ENCODE assay signal across 10 cellular contexts in genomic region chr16:75506567-75506966, GRCh38. TPM values are rescaled to one million over a fixed set of nuclear protein-coding genes. Genes with fewer than 3 reads are reported as not detected.
DNase-seq lines count a peak whose midpoint lies in the region; ATAC-seq and TF ChIP-seq lines count a peak whose summit lies in the region.
"Had no signal": no experiment of that assay in that cellular context is flagged by ENCODE, and none has a peak within 500 bp of the region (broad histone marks: within the 10 kb centered on the region; RNA-seq: fewer than 3 reads in every experiment).

No MANE protein-coding gene starts in this region.

- H3K4me3 ChIP-seq in HCT116 (replicated peaks in 1 of 2; ENCODE audit: low read depth in 1 of 2, low read length in 2 of 2) (no peak overlapping the region; a peak in 1 of 4 replicates), gastrocnemius medialis (peak overlapping the region in 1 of 4 donors; percentile 6)
- H3K4me3 ChIP-seq: HAP-1 had no signal

- H3K27me3 ChIP-seq in HCT116 (ENCODE audit: insufficient read depth, low read length) (no peaks in the 10 kb centered on the region), gastrocnemius medialis (no peaks in the 10 kb centered on the region)

- H3K79me2 ChIP-seq in HCT116 (ENCODE audit: insufficient read depth, low read length) = no peaks in the 10 kb centered on the region

- CTCF ChIA-PET in HCT116 (lab: Charles Lee) = interaction anchor here (0.8 kb wide), 1 partner anchor 10 kb away, joined by 3 read pairs; no protein-coding TSS in a partner anchor

- RAD21 ChIA-PET in HCT116 (lab: Charles Lee; ENCODE audit: low non-redundant PET in 1 of 2, low total read pairs in 2 of 2, uncharacterized antibody in 2 of 2, unreplicated experiment in 2 of 2) = no interaction called here

- no peaks in the 10 kb centered on the region for H3K36me3 ChIP-seq in HCT116 (ENCODE audit: control insufficient read depth in 1 of 2, insufficient read depth in 2 of 2, low read length in 2 of 2)
- H3K36me3 ChIP-seq in gastrocnemius medialis = no peaks in the 10 kb centered on the region
- H3K36me3 ChIP-seq: HAP-1 had no signal

- H3K36me3 Mint-ChIP-seq in activated naive CD4-positive, alpha-beta T cell treated with anti-CD3 and anti-CD28 coated beads, Interleukin-2, amount 50 U/mL, for 72 hours = no peaks in the 10 kb centered on the region

- TF ChIP-seq POLR2A in HCT116 (IDR thresholded peaks at IDR 0.05; ENCODE audit: borderline replicate concordance, extremely low read depth, insufficient read depth, insufficient read length) = no peak
- TF ChIP-seq POLR2A in gastrocnemius medialis (IDR thresholded peaks at IDR 0.05) = no peak

- peak overlapping the region; percentile 48 for H3K4me2 ChIP-seq in HCT116 (ENCODE audit: low read length)
- H3K4me2 ChIP-seq: KMS-11 had no signal

- no peaks in the 10 kb centered on the region for H4K20me1 ChIP-seq in HCT116 (ENCODE audit: insufficient read depth)

- ATAC-seq in HCT116 (peak; percentile 37), gastrocnemius medialis (peak; percentile 89 to 95), GM19463 (IDR thresholded peaks at IDR 0.05; ENCODE audit: unreplicated experiment) (no peak)
- no peak for ATAC-seq in activated naive CD4-positive, alpha-beta T cell treated with anti-CD3 and anti-CD28 coated beads, Interleukin-2, amount 50 U/mL, for 72 hours

- BruUV-seq in HCT116 (replicated peaks; lab: Mats Ljungman, UMichigan) = no TSS peak

- peak overlapping the region; percentile 13; the same call in 1 of the 2 replicates for H3K27ac ChIP-seq in HCT116 (ENCODE audit: low read depth, low read length)
- H3K27ac ChIP-seq in gastrocnemius medialis = peak overlapping the region; percentile 24 to 74 (median 50)
- H3K27ac ChIP-seq: KMS-11 had no signal

- H2AFZ ChIP-seq in HCT116 (ENCODE audit: low read depth, low read length, poor library complexity, severe bottlenecking) = peak overlapping the region; percentile 65

- no peaks in the 10 kb centered on the region for H3K9me3 Mint-ChIP-seq in activated naive CD4-positive, alpha-beta T cell treated with anti-CD3 and anti-CD28 coated beads, Interleukin-2, amount 50 U/mL, for 72 hours

- H3K9me3 ChIP-seq in HCT116 (ENCODE audit: control insufficient read depth in 1 of 2, insufficient read depth in 1 of 2, low read depth in 1 of 2, low read length in 2 of 2) (no peaks in the 10 kb centered on the region), gastrocnemius medialis (no peaks in the 10 kb centered on the region)
- H3K9me3 ChIP-seq: HAP-1 had no signal

- H3K9ac ChIP-seq in HCT116 (ENCODE audit: low read length) = no peak overlapping the region
- H3K9ac ChIP-seq: KMS-11 had no signal

- POLR2A ChIA-PET in HCT116 (lab: Charles Lee) = interaction anchor here (1.3 kb wide), 1 partner anchor 11 kb away, joined by 5 read pairs; no protein-coding TSS in a partner anchor

- H3K9me2 ChIP-seq in HCT116 (ENCODE audit: insufficient read depth) = no peaks in the 10 kb centered on the region

- in situ Hi-C loops in gastrocnemius medialis (cut with MboI; ENCODE audit: low sequenced_read_pairs in 4 of 4) (no loop called here), ACHN (cut with HindIII; ENCODE audit: low pct_ligation_motif_present, low pct_unique_long_range_greater_than_20kb, low sequenced_read_pairs) (no loop called here)

- H3K27ac Mint-ChIP-seq in activated naive CD4-positive, alpha-beta T cell treated with anti-CD3 and anti-CD28 coated beads, Interleukin-2, amount 50 U/mL, for 72 hours = no peak overlapping the region

- TF ChIP-seq RAD21 in HCT116 (IDR thresholded peaks at IDR 0.05; ENCODE audit: low read depth) = no peak; the same call in 1 of the 2 replicates

- TF ChIP-seq CTCF in HCT116 (IDR thresholded peaks at IDR 0.05 in 2 of 3, conservative IDR thresholded peaks at IDR 0.05 in 1 of 3; ENCODE audit: borderline replicate concordance in 1 of 3, insufficient read depth in 1 of 3, low read depth in 2 of 3, low read length in 2 of 3) (no peak), gastrocnemius medialis (IDR thresholded peaks at IDR 0.05 in 4 of 5, conservative IDR thresholded peaks at IDR 0.05 in 1 of 5) (no peak)

- DNase-seq in HCT116 (ENCODE audit: low read depth, low spot score) (peak; percentile 73), SKM-1 (lab: John Stamatoyannopoulos, UW; ENCODE audit: unreplicated experiment) (peak; percentile 78), glomerular visceral epithelial cell (ENCODE audit: extremely low spot score) (peak; percentile 26), gastrocnemius medialis (peak; percentile 61 to 71), ACHN (no peak)
- no peak for DNase-seq in activated naive CD4-positive, alpha-beta T cell treated with anti-CD3 and anti-CD28 coated beads, Interleukin-2, amount 50 U/mL, for 72 hours (ENCODE audit: low spot score in 2 of 2)
- no peak for DNase-seq in stimulated activated CD4-positive, alpha-beta T cell treated with anti-CD3 and anti-CD28 coated beads, Interleukin-2, amount 100 ng/mL, for 48 hours

- intact Hi-C loops in HCT116 (cut with micrococcal nuclease) (no loop called here), gastrocnemius medialis (cut with DNase I; ENCODE audit: low total_unique reads) (no loop called here)

- peaks cover 24 to 37% of the 10 kb centered on the region in 2 experiments for H3K4me1 ChIP-seq in HCT116 (ENCODE audit: control insufficient read depth in 1 of 2, insufficient read depth in 2 of 2, low read length in 2 of 2)
- H3K4me1 ChIP-seq in gastrocnemius medialis = peaks cover 10 to 19% of the 10 kb centered on the region in 2 donors
- H3K4me1 ChIP-seq: HAP-1 had no signal

TF ChIP-seq in HCT116, 20 proteins besides CTCF, POLR2A, EP300 and RAD21 (continues in another document):
- no peak for TF ChIP-seq SRF (IDR thresholded peaks at IDR 0.05; ENCODE audit: low read depth)
- no peak for TF ChIP-seq EZH2phosphoT487 (IDR thresholded peaks at IDR 0.05; ENCODE audit: borderline replicate concordance)
- TF ChIP-seq ZNF274 (IDR thresholded peaks at IDR 0.05; ENCODE audit: low read depth, low read length) = no peak
- TF ChIP-seq, protein P1, sequence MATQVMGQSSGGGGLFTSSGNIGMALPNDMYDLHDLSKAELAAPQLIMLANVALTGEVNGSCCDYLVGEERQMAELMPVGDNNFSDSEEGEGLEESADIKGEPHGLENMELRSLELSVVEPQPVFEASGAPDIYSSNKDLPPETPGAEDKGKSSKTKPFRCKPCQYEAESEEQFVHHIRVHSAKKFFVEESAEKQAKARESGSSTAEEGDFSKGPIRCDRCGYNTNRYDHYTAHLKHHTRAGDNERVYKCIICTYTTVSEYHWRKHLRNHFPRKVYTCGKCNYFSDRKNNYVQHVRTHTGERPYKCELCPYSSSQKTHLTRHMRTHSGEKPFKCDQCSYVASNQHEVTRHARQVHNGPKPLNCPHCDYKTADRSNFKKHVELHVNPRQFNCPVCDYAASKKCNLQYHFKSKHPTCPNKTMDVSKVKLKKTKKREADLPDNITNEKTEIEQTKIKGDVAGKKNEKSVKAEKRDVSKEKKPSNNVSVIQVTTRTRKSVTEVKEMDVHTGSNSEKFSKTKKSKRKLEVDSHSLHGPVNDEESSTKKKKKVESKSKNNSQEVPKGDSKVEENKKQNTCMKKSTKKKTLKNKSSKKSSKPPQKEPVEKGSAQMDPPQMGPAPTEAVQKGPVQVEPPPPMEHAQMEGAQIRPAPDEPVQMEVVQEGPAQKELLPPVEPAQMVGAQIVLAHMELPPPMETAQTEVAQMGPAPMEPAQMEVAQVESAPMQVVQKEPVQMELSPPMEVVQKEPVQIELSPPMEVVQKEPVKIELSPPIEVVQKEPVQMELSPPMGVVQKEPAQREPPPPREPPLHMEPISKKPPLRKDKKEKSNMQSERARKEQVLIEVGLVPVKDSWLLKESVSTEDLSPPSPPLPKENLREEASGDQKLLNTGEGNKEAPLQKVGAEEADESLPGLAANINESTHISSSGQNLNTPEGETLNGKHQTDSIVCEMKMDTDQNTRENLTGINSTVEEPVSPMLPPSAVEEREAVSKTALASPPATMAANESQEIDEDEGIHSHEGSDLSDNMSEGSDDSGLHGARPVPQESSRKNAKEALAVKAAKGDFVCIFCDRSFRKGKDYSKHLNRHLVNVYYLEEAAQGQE (IDR thresholded peaks at IDR 0.05; ENCODE audit: low read depth) = no peak
- no peak for TF ChIP-seq YY1 (IDR thresholded peaks at IDR 0.05; ENCODE audit: extremely low read depth, insufficient replicate concordance, low read depth, low read length)
- TF ChIP-seq SIN3A (IDR thresholded peaks at IDR 0.05; ENCODE audit: low read depth) = peak; percentile 64; the same call in 1 of the 2 replicates
- peak; percentile 46 for TF ChIP-seq POLR2AphosphoS5 (IDR thresholded peaks at IDR 0.05; ENCODE audit: low read depth, low read length)
- peak; percentile 88 for TF ChIP-seq SP1 (IDR thresholded peaks at IDR 0.05; ENCODE audit: low read depth)
- TF ChIP-seq EGR1 (IDR thresholded peaks at IDR 0.05; ENCODE audit: low read depth) = no peak
- TF ChIP-seq JUND (IDR thresholded peaks at IDR 0.05) = peak; percentile 68
- TF ChIP-seq CEBPB (IDR thresholded peaks at IDR 0.05; ENCODE audit: low read depth) = peak; percentile 98
- TF ChIP-seq ELF1 (IDR thresholded peaks at IDR 0.05; ENCODE audit: borderline replicate concordance, low read depth) = no peak; the same call in 1 of the 2 replicates

RNA-seq across cellular contexts. Expression of gene CHST6, which starts 11.3 kb away (rescaled TPM):
- total RNA-seq in HCT116 (2021; ENCODE audit: unreplicated experiment) = 17.9 TPM
- 13.2 and 13.4 TPM in 2 replicates for polyA plus RNA-seq in HCT116 (2012)
- total RNA-seq in gastrocnemius medialis = under 1 TPM in 1 of 4 donors, not detected in 3; 0.07 TPM
- not detected for total RNA-seq in activated naive CD4-positive, alpha-beta T cell treated with anti-CD3 and anti-CD28 coated beads, Interleukin-2, amount 50 U/mL, for 72 hours

RNA-seq across cellular contexts. Expression of gene CHST5, which starts 29.3 kb away (rescaled TPM):
- 0.32 TPM for total RNA-seq in HCT116 (2021; ENCODE audit: unreplicated experiment)
- 0.07 and 0.10 TPM in 2 replicates for polyA plus RNA-seq in HCT116 (2012)
- under 1 TPM in 1 of 4 donors, not detected in 3; 0.12 TPM for total RNA-seq in gastrocnemius medialis
- under 1 TPM; 0.10 to 0.18 TPM for total RNA-seq in activated naive CD4-positive, alpha-beta T cell treated with anti-CD3 and anti-CD28 coated beads, Interleukin-2, amount 50 U/mL, for 72 hours

RNA-seq across cellular contexts. Expression of gene TMEM170A, which starts 42.1 kb away (rescaled TPM):
- total RNA-seq in HCT116 (2021; ENCODE audit: unreplicated experiment) = 34.5 TPM
- polyA plus RNA-seq in HCT116 (2012) = 14.8 and 15.4 TPM in 2 replicates
- total RNA-seq in gastrocnemius medialis = 1 to 10 TPM; 7.9 to 9.8 (median 8.6) TPM
- 10 to 100 TPM; 21.8 to 33.5 TPM for total RNA-seq in activated naive CD4-positive, alpha-beta T cell treated with anti-CD3 and anti-CD28 coated beads, Interleukin-2, amount 50 U/mL, for 72 hours

RNA-seq across cellular contexts. Expression of gene TMEM231, which starts 49.5 kb away (rescaled TPM):
- total RNA-seq in HCT116 (2021; ENCODE audit: unreplicated experiment) (9.7 TPM), gastrocnemius medialis (1 to 10 TPM in 3 of 4 donors, under 1 TPM in 1; 0.76 to 2.3 (median 1.7) TPM)
- polyA plus RNA-seq in HCT116 (2012) = 14.1 and 14.8 TPM in 2 replicates
- 1 to 10 TPM; 2.8 to 6.0 TPM for total RNA-seq in activated naive CD4-positive, alpha-beta T cell treated with anti-CD3 and anti-CD28 coated beads, Interleukin-2, amount 50 U/mL, for 72 hours

RNA-seq across cellular contexts. Expression of gene GABARAPL2, which starts 59.6 kb away (rescaled TPM):
- total RNA-seq in HCT116 (2021; ENCODE audit: unreplicated experiment) (76.9 TPM), gastrocnemius medialis (100 to 1,000 TPM in 3 of 4 donors, 10 to 100 TPM in 1; 92.2 to 137 (median 117) TPM)
- 86.3 and 99.2 TPM in 2 replicates for polyA plus RNA-seq in HCT116 (2012)
- 10 to 100 TPM; 56.0 to 82.3 TPM for total RNA-seq in activated naive CD4-positive, alpha-beta T cell treated with anti-CD3 and anti-CD28 coated beads, Interleukin-2, amount 50 U/mL, for 72 hours

Comparison
In these comparisons a context has a peak if more than half of its experiments do, and no peak if none do; other contexts are left out.
1. ATAC-seq: peak in HCT116 (single experiment) and gastrocnemius medialis (2 of 2); none in activated naive CD4-positive, alpha-beta T cell treated with anti-CD3 and anti-CD28 coated beads, Interleukin-2, amount 50 U/mL, for 72 hours (0 of 2) and GM19463 (single experiment).
2. DNase-seq: peak in HCT116 (single experiment), SKM-1 (single experiment), glomerular visceral epithelial cell (single experiment) and gastrocnemius medialis (2 of 2); none in activated naive CD4-positive, alpha-beta T cell treated with anti-CD3 and anti-CD28 coated beads, Interleukin-2, amount 50 U/mL, for 72 hours (0 of 2), stimulated activated CD4-positive, alpha-beta T cell treated with anti-CD3 and anti-CD28 coated beads, Interleukin-2, amount 100 ng/mL, for 48 hours (0 of 2) and ACHN (single experiment).
3. RNA of gene CHST6, which starts 11.3 kb away (total RNA-seq): 17.9 TPM in HCT116 (single experiment); not detected in activated naive CD4-positive, alpha-beta T cell treated with anti-CD3 and anti-CD28 coated beads, Interleukin-2, amount 50 U/mL, for 72 hours and 0.07 TPM in gastrocnemius medialis; every median in the first group is over 10 times any median in the second.